9 cellular contexts compared by ENCODE assay signal in genomic region chr13:113785051-113786010, GRCh38. TPM values are rescaled to one million over a fixed set of nuclear protein-coding genes. Genes with fewer than 3 reads are reported as not detected.
DNase-seq lines count a peak whose midpoint lies in the region; ATAC-seq and TF ChIP-seq lines count a peak whose summit lies in the region.
"Had no signal": no experiment of that assay in that cellular context is flagged by ENCODE, and none has a peak within 500 bp of the region (broad histone marks: within the 10 kb centered on the region; RNA-seq: fewer than 3 reads in every experiment).

No MANE protein-coding gene starts in this region.

- H3K27ac ChIP-seq in tibial nerve = no peak overlapping the region

- CTCF ChIA-PET in Caco-2 (lab: Charles Lee) = interaction anchor here (0.6 kb wide), 1 partner anchor 10 kb away, joined by 9 read pairs; no protein-coding TSS in a partner anchor

- 75 to 84% methylated on average over 19 of the region's 19 CpGs for WGBS in tibial nerve, 2 donors

- ATAC-seq in GM18505 (IDR thresholded peaks at IDR 0.05; ENCODE audit: unreplicated experiment) = no peak

- H3K36me3 Mint-ChIP-seq in mesothelial cell of epicardium = no peaks in the 10 kb centered on the region
- no peaks in the 10 kb centered on the region for H3K36me3 Mint-ChIP-seq in Caco-2 (ENCODE audit: insufficient read depth, unreplicated experiment)
- H3K36me3 Mint-ChIP-seq: natural killer cell treated with Interleukin-12 subunit alpha and Interleukin-12 subunit beta and Interleukin-15 and Interleukin-18, amount 100 ng/mL, for 72 hours had no signal

- no peaks in the 10 kb centered on the region for H3K4me1 Mint-ChIP-seq in mesothelial cell of epicardium
- H3K4me1 Mint-ChIP-seq in Caco-2 (ENCODE audit: low read depth, unreplicated experiment) = peaks cover 7% of the 10 kb centered on the region

- no peak overlapping the region for H3K27ac Mint-ChIP-seq in mesothelial cell of epicardium
- no peak overlapping the region for H3K27ac Mint-ChIP-seq in Caco-2 (ENCODE audit: unreplicated experiment)
- H3K27ac Mint-ChIP-seq: natural killer cell treated with Interleukin-12 subunit alpha and Interleukin-12 subunit beta and Interleukin-15 and Interleukin-18, amount 100 ng/mL, for 72 hours had no signal

- TF ChIP-seq CTCF in HFF-Myc (IDR thresholded peaks at IDR 0.05; ENCODE audit: low read depth, low read length, missing control alignments) = no peak
- TF ChIP-seq CTCF in mesothelial cell of epicardium (IDR thresholded peaks at IDR 0.05; ENCODE audit: unreplicated experiment) = no peak
- no peak for TF ChIP-seq CTCF in Caco-2 (IDR thresholded peaks at IDR 0.05; ENCODE audit: insufficient read depth in 1 of 2, low read depth in 1 of 2, low read length in 1 of 2, severe bottlenecking in 1 of 2, unreplicated experiment in 1 of 2)
- no peak for TF ChIP-seq CTCF in tibial nerve (IDR thresholded peaks at IDR 0.05)

- TF ChIP-seq POLR2A in GM18505 (IDR thresholded peaks at IDR 0.05; ENCODE audit: borderline replicate concordance, extremely low read depth, insufficient read depth, insufficient read length) = no peak
- no peak for TF ChIP-seq POLR2A in tibial nerve (IDR thresholded peaks at IDR 0.05)

- H3K9me3 ChIP-seq in Caco-2 = no peaks in the 10 kb centered on the region
- H3K9me3 ChIP-seq in tibial nerve = no peaks in the 10 kb centered on the region

- H3K27me3 Mint-ChIP-seq in mesothelial cell of epicardium (ENCODE audit: low read depth) (peaks cover 32% of the 10 kb centered on the region), Caco-2 (ENCODE audit: insufficient read depth, unreplicated experiment) (peaks cover 12% of the 10 kb centered on the region)

- H3K4me3 ChIP-seq in HFF-Myc (replicated peaks; ENCODE audit: low read depth, low read length) = no peak overlapping the region
- H3K4me3 ChIP-seq in Caco-2 (ENCODE audit: low read depth, low read length) = no peak overlapping the region
- H3K4me3 ChIP-seq in tibial nerve = no peak overlapping the region

- H3K36me3 ChIP-seq in Caco-2 (ENCODE audit: control insufficient read depth, insufficient read depth, low read length) (no peaks in the 10 kb centered on the region), tibial nerve (no peaks in the 10 kb centered on the region)

- BruUV-seq in Caco-2 (replicated peaks; lab: Mats Ljungman, UMichigan) = no TSS peak

- DNase-seq in AML-193 (lab: John Stamatoyannopoulos, UW) (peak; percentile 42 to 67), HFF-Myc (ENCODE audit: extremely low read depth, low read depth) (peak; percentile 65), SK-MEL-5 (ENCODE audit: low read depth, low spot score) (peak; percentile 46), iris pigment epithelial cell (ENCODE audit: low read depth) (peak; percentile 35), mesothelial cell of epicardium (ENCODE audit: low spot score in 2 of 2, unreplicated experiment in 2 of 2) (no peak), Caco-2 (no peak), tibial nerve (ENCODE audit: low spot score in 2 of 2) (no peak)

- intact Hi-C loops in Caco-2 (cut with micrococcal nuclease; ENCODE audit: unreplicated experiment) = no loop called here

- POLR2A ChIA-PET in Caco-2 (lab: Charles Lee) = no interaction called here

- H3K4me1 ChIP-seq in Caco-2 (peaks cover 7% of the 10 kb centered on the region; the same call in 1 of the 2 replicates), tibial nerve (no peaks in the 10 kb centered on the region)

- H3K27me3 ChIP-seq in Caco-2 (replicated peaks; ENCODE audit: control insufficient read depth, insufficient read depth, low read length) (no peaks in the 10 kb centered on the region), tibial nerve (no peaks in the 10 kb centered on the region)

- TF ChIP-seq EP300 in tibial nerve (IDR thresholded peaks at IDR 0.05) = no peak

- no peak overlapping the region for H3K4me3 Mint-ChIP-seq in mesothelial cell of epicardium
- no peak overlapping the region for H3K4me3 Mint-ChIP-seq in Caco-2 (ENCODE audit: unreplicated experiment)
- H3K4me3 Mint-ChIP-seq: natural killer cell treated with Interleukin-12 subunit alpha and Interleukin-12 subunit beta and Interleukin-15 and Interleukin-18, amount 100 ng/mL, for 72 hours had no signal

- in situ Hi-C loops in SK-MEL-5 (cut with HindIII; ENCODE audit: low pct_unique_long_range_greater_than_20kb, low sequenced_read_pairs) = no loop called here

- H3K9me3 Mint-ChIP-seq in mesothelial cell of epicardium (no peaks in the 10 kb centered on the region), Caco-2 (ENCODE audit: unreplicated experiment) (peaks cover 11% of the 10 kb centered on the region)
- H3K9me3 Mint-ChIP-seq: natural killer cell treated with Interleukin-12 subunit alpha and Interleukin-12 subunit beta and Interleukin-15 and Interleukin-18, amount 100 ng/mL, for 72 hours had no signal

RNA-seq across cellular contexts. Expression of gene TMEM255B, which starts 26.3 kb away (rescaled TPM):
- total RNA-seq in SK-MEL-5 (2014; rRNA removed; shearing (Covaris generic)) = 0.48 and 0.67 TPM in 2 replicates
- polyA plus RNA-seq in SK-MEL-5 (2015; cell fraction: cytosol; rRNA removed) = 2.6 and 3.0 TPM in 2 replicates
- 3.8 TPM in 2 replicates for polyA plus RNA-seq in SK-MEL-5 (2015; cell fraction: nucleus; rRNA removed)
- 1.1 to 1.7 TPM (median 1.6 TPM) in 3 replicates for total RNA-seq in mesothelial cell of epicardium
- total RNA-seq in Caco-2 (2022) = 0.67 and 0.82 TPM in 2 replicates
- total RNA-seq in tibial nerve = 10 to 100 TPM in 2 of 4 donors, 1 to 10 TPM in 2; 3.3 to 21.6 (median 10.9) TPM

Comparison
In these comparisons a context has a peak if more than half of its experiments do, and no peak if none do; other contexts are left out.
1. DNase-seq: peak in AML-193 (2 of 2), HFF-Myc (single experiment), SK-MEL-5 (single experiment) and iris pigment epithelial cell (single experiment); none in mesothelial cell of epicardium (0 of 2), Caco-2 (0 of 2) and tibial nerve (0 of 2).